8 cellular contexts compared by ENCODE assay signal in genomic region chr9:136944519-136945332, GRCh38. TPM values are rescaled to one million over a fixed set of nuclear protein-coding genes. Genes with fewer than 3 reads are reported as not detected.
A peak's percentile ranks its signal among the peaks of the same experiment; 100 is the strongest.
DNase-seq lines count a peak whose midpoint lies in the region; ATAC-seq and TF ChIP-seq lines count a peak whose summit lies in the region.

Gene C8G, plus strand, starts transcription at chr9:136945243. Its CDS starts 78 bp downstream, at chr9:136945321.
A gene with protein sequence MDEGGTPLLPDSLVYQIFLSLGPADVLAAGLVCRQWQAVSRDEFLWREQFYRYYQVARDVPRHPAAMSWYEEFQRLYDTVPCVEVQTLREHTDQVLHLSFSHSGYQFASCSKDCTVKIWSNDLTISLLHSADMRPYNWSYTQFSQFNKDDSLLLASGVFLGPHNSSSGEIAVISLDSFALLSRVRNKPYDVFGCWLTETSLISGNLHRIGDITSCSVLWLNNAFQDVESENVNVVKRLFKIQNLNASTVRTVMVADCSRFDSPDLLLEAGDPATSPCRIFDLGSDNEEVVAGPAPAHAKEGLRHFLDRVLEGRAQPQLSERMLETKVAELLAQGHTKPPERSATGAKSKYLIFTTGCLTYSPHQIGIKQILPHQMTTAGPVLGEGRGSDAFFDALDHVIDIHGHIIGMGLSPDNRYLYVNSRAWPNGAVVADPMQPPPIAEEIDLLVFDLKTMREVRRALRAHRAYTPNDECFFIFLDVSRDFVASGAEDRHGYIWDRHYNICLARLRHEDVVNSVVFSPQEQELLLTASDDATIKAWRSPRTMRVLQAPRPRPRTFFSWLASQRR (minus strand): TSS chr9:136944738. CDS start chr9:136944083, 655 bp downstream.

- H3K27ac ChIP-seq in adipose tissue (ENCODE audit: low read depth, low read length) (peak within 1 kb of the TSS; percentile 32), heart right ventricle (peak within 1 kb of the TSS; percentile 94 to 99 (median 98))

- H3K36me3 Mint-ChIP-seq in type B pancreatic cell, result no peaks in the 10 kb centered on the region

- H3K4me1 Mint-ChIP-seq in type B pancreatic cell (ENCODE audit: unreplicated experiment), result peaks cover 4% of the 10 kb centered on the region

- intact Hi-C loops in heart right ventricle (cut with DNase I), result loop anchor here (1.0 to 5.0 kb wide), 18 partner anchors 38 to 157 kb away; partner anchors contain the start of genes PHPT1 (in 5 of the 10), PAXX (in 4 of the 10), TMEM141 (in 4 of the 10) and AJM1 (in 2 of the 10)

- peak within 1 kb of the TSS; percentile 83 for H3K27ac Mint-ChIP-seq in type B pancreatic cell

- H3K9me3 ChIP-seq in heart right ventricle, result no peaks in the 10 kb centered on the region

- no peaks in the 10 kb centered on the region for H3K27me3 ChIP-seq in heart right ventricle

- peak; percentile 89 for DNase-seq in NCI-H128 (lab: John Stamatoyannopoulos, UW; ENCODE audit: unreplicated experiment)
- DNase-seq in SW 1271 (lab: John Stamatoyannopoulos, UW), result peak; percentile 72 to 90
- DNase-seq in heart right ventricle, result peak; percentile 95 to 98
- peak; percentile 85 for DNase-seq in pons (ENCODE audit: low spot score)
- DNase-seq in type B pancreatic cell (ENCODE audit: extremely low spot score, unreplicated experiment), result peak; percentile 99

- H3K4me1 ChIP-seq in heart right ventricle, result peaks cover 24 to 74% (median 41%) of the 10 kb centered on the region in 9 donors

- H3K36me3 ChIP-seq in heart right ventricle, result peaks cover 10 to 37% (median 28%) of the 10 kb centered on the region in 9 donors

- no peaks in the 10 kb centered on the region for H3K9me3 Mint-ChIP-seq in type B pancreatic cell

- ATAC-seq in HG02759 (IDR thresholded peaks at IDR 0.05; ENCODE audit: unreplicated experiment) (peak; percentile 88), heart right ventricle (peak; percentile 45 to 88 (median 67))

- peak within 1 kb of the TSS; percentile 66 to 99 (median 92) for H3K4me3 ChIP-seq in heart right ventricle

- TF ChIP-seq CTCF in GM12874 (IDR thresholded peaks at IDR 0.05; ENCODE audit: insufficient read depth, low read depth, low read length) (peak; percentile 99), heart right ventricle (IDR thresholded peaks at IDR 0.05) (peak; percentile 94 to 100 (median 98)), type B pancreatic cell (conservative IDR thresholded peaks at IDR 0.05) (peak; percentile 100)

- 4 to 5% (median 5%) methylated on average over 54 to 74 of the region's 74 CpGs for WGBS in adipose tissue, 3 donors
- 4 to 7% methylated on average over 56 to 74 of the region's 74 CpGs for WGBS in heart right ventricle, 2 donors

- H3K4me3 Mint-ChIP-seq in type B pancreatic cell, result peak within 1 kb of the TSS; percentile 82

- no peaks in the 10 kb centered on the region for H3K27me3 Mint-ChIP-seq in type B pancreatic cell

RNA-seq across cellular contexts. Expression of gene C8G, which starts in this region (rescaled TPM):
- polyA plus RNA-seq in adipose tissue (1 to 10 TPM in 1 of 3 donors, under 1 TPM in 1, not detected in 1; 0.85 to 1.1 TPM), heart right ventricle (1 to 10 TPM; 2.0 to 2.1 TPM)
- total RNA-seq in heart right ventricle (10 to 100 TPM in 1 of 10 donors, 1 to 10 TPM in 9; 1.2 to 10.0 (median 2.4) TPM), type B pancreatic cell (ENCODE audit: low replicate concordance) (2.8 and 4.1 TPM in 2 replicates)

RNA-seq across cellular contexts. Expression of the second gene that starts in this region (rescaled TPM):
- polyA plus RNA-seq in adipose tissue (100 to 1,000 TPM; 102 to 173 (median 139) TPM), heart right ventricle (100 to 1,000 TPM; 177 to 215 TPM)
- total RNA-seq in heart right ventricle (100 to 1,000 TPM; 118 to 169 (median 138) TPM), type B pancreatic cell (ENCODE audit: low replicate concordance) (82.8 and 110 TPM in 2 replicates)

Comparison
In these comparisons a context has a peak if more than half of its experiments do, and no peak if none do; other contexts are left out.
1. Peak in every context shown above with its lines: DNase-seq, ATAC-seq, H3K4me3 ChIP-seq and H3K27ac ChIP-seq.